In genomic region chr1:83670891-83671565, GRCh38 we compare ENCODE assay signal across 1 cellular context.
TF ChIP-seq lines count a peak whose summit lies in the region.

No MANE protein-coding gene starts in this region.

TF ChIP-seq in HepG2, 621 proteins besides CTCF, POLR2A, EP300 and RAD21 (continued from another document):
- no peak for TF ChIP-seq SRSF9 (IDR thresholded peaks at IDR 0.05; ENCODE audit: borderline replicate concordance, insufficient read depth, low read depth, low read length, poor library complexity, severe bottlenecking)
- no peak for TF ChIP-seq DMAP1 (CRISPR knock-in tag; IDR thresholded peaks at IDR 0.05)
- TF ChIP-seq ZEB1 (IDR thresholded peaks at IDR 0.05; ENCODE audit: insufficient replicate concordance, low read depth), result no peak
- TF ChIP-seq SMARCE1 (IDR thresholded peaks at IDR 0.05; ENCODE audit: borderline replicate concordance), result no peak
- TF ChIP-seq, protein P1, sequence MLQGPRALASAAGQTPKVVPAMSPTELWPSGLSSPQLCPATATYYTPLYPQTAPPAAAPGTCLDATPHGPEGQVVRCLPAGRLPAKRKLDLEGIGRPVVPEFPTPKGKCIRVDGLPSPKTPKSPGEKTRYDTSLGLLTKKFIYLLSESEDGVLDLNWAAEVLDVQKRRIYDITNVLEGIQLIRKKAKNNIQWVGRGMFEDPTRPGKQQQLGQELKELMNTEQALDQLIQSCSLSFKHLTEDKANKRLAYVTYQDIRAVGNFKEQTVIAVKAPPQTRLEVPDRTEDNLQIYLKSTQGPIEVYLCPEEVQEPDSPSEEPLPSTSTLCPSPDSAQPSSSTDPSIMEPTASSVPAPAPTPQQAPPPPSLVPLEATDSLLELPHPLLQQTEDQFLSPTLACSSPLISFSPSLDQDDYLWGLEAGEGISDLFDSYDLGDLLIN (CRISPR knock-in tag; IDR thresholded peaks at IDR 0.05; ENCODE audit: borderline replicate concordance), result no peak
- no peak for TF ChIP-seq ZNF839 (CRISPR knock-in tag; IDR thresholded peaks at IDR 0.05; ENCODE audit: borderline replicate concordance)
